13 cellular contexts compared by ENCODE assay signal in genomic region chr11:44531636-44532035, GRCh38.
"Had no signal": no experiment of that assay in that cellular context is flagged by ENCODE, and none has a peak within 500 bp of the region (broad histone marks: within the 10 kb centered on the region; RNA-seq: fewer than 3 reads in every experiment).

No MANE protein-coding gene starts in this region.

- ATAC-seq: left colon; naive thymus-derived CD4-positive, alpha-beta T cell had no signal

- DNase-seq: anterior cingulate cortex; esophagus squamous epithelium; foreskin fibroblast; glutamatergic neuron; left colon; naive thymus-derived CD4-positive, alpha-beta T cell; nucleus accumbens; transverse colon had no signal

- H3K4me3 ChIP-seq: esophagus squamous epithelium, lung, right atrium auricular region, SJCRH30, skin epidermis, transverse colon had no signal

- H3K9me3 ChIP-seq: esophagus squamous epithelium, right atrium auricular region, SJCRH30, transverse colon had no signal

- H3K27me3 Mint-ChIP-seq: activated naive CD4-positive, alpha-beta T cell treated with anti-CD3 and anti-CD28 coated beads, Interleukin-2, amount 50 U/mL, for 24 hours had no signal

- H3K27me3 ChIP-seq: esophagus squamous epithelium, right atrium auricular region, SJCRH30 had no signal

- H3K36me3 Mint-ChIP-seq: activated naive CD4-positive, alpha-beta T cell treated with anti-CD3 and anti-CD28 coated beads, Interleukin-2, amount 50 U/mL, for 24 hours had no signal

- H3K4me1 ChIP-seq: esophagus squamous epithelium, right atrium auricular region, transverse colon had no signal

- H3K36me3 ChIP-seq: esophagus squamous epithelium, right atrium auricular region, SJCRH30, transverse colon had no signal

- H3K27ac ChIP-seq: esophagus squamous epithelium, right atrium auricular region, SJCRH30, skin epidermis, transverse colon had no signal

- H3K27ac Mint-ChIP-seq: activated naive CD4-positive, alpha-beta T cell treated with anti-CD3 and anti-CD28 coated beads, Interleukin-2, amount 50 U/mL, for 24 hours had no signal

- H3K9me3 Mint-ChIP-seq: activated naive CD4-positive, alpha-beta T cell treated with anti-CD3 and anti-CD28 coated beads, Interleukin-2, amount 50 U/mL, for 24 hours; naive thymus-derived CD4-positive, alpha-beta T cell had no signal

- H3K4me3 Mint-ChIP-seq: activated naive CD4-positive, alpha-beta T cell treated with anti-CD3 and anti-CD28 coated beads, Interleukin-2, amount 50 U/mL, for 24 hours; naive thymus-derived CD4-positive, alpha-beta T cell had no signal
